In the genomic region with DNA sequence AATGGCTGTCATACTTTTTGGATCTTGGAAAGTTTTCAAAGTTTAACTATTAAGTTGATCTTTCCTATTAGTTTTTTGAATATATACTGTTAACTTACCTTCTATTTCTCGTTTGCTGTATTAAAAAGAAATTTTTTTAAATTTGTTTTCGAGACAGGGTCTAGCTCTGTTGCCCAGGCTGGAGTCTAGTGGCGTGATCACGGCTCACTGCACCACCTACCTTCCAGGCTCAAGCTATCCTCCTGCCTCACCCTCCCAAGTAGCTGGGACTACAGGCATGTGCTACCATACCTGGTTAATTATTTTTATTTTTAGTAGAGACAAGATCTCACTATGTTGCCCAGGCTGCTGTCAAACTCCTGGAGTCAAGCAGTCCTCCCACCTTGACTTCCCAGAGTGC, we compare ENCODE assay signal across 1 cellular context.
TF ChIP-seq lines count a peak whose summit lies in the region.

No MANE protein-coding gene starts in this region.

TF ChIP-seq in WTC11, 78 proteins besides CTCF, POLR2A, EP300 and RAD21 (continued from another document):
- TF ChIP-seq ZNF121 (CRISPR knock-in tag; IDR thresholded peaks at IDR 0.05), result peak; percentile 52; the same call in 1 of the 2 replicates
